Comparison of ENCODE assay signal across 2 cellular contexts in the genomic region with DNA sequence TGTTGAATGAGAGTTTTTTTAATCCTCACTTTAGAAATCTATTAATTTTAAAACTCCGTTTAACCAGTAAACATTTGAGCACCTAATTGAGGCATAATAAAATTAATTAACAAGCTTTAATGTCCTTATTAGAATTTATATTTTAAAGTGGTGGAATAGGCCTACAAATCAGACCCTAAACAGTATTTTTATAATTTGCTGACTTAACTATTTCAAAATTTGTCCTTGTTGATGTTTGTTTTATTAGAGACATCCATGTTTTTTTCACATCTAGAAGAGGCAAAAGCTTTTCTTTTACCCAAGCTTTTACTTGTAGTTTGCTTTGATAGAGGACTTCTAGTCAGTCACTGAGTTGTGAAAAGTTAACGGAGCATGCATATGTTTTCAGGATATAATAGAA.
A peak's percentile ranks its signal among the peaks of the same experiment; 100 is the strongest.
TF ChIP-seq lines count a peak whose summit lies in the region.

No MANE protein-coding gene starts in this region.

TF ChIP-seq in A549, 52 proteins besides CTCF, POLR2A, EP300 and RAD21:
- TF ChIP-seq, protein P1, sequence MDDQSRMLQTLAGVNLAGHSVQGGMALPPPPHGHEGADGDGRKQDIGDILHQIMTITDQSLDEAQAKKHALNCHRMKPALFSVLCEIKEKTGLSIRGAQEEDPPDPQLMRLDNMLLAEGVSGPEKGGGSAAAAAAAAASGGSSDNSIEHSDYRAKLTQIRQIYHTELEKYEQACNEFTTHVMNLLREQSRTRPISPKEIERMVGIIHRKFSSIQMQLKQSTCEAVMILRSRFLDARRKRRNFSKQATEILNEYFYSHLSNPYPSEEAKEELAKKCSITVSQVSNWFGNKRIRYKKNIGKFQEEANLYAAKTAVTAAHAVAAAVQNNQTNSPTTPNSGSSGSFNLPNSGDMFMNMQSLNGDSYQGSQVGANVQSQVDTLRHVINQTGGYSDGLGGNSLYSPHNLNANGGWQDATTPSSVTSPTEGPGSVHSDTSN (IDR thresholded peaks at IDR 0.05) = no peak
- peak; percentile 72 for TF ChIP-seq MAFK (IDR thresholded peaks at IDR 0.05; ENCODE audit: partially characterized antibody)
- TF ChIP-seq, protein P2, sequence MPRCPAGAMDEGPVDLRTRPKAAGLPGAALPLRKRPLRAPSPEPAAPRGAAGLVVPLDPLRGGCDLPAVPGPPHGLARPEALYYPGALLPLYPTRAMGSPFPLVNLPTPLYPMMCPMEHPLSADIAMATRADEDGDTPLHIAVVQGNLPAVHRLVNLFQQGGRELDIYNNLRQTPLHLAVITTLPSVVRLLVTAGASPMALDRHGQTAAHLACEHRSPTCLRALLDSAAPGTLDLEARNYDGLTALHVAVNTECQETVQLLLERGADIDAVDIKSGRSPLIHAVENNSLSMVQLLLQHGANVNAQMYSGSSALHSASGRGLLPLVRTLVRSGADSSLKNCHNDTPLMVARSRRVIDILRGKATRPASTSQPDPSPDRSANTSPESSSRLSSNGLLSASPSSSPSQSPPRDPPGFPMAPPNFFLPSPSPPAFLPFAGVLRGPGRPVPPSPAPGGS (IDR thresholded peaks at IDR 0.05) = no peak

TF ChIP-seq in GM12878, 131 proteins besides CTCF, POLR2A, EP300 and RAD21:
- TF ChIP-seq MTA3 (IDR thresholded peaks at IDR 0.05; ENCODE audit: borderline replicate concordance, low read length) (no peak), STAT1 (conservative IDR thresholded peaks at IDR 0.05) (no peak), STAT3 (IDR thresholded peaks at IDR 0.05; ENCODE audit: low read depth, low read length) (no peak), BMI1 (IDR thresholded peaks at IDR 0.05; ENCODE audit: borderline replicate concordance) (no peak), TCF3 (IDR thresholded peaks at IDR 0.05; ENCODE audit: borderline replicate concordance, insufficient read depth, low read depth, low read length) (no peak)
- TF ChIP-seq, protein P3, sequence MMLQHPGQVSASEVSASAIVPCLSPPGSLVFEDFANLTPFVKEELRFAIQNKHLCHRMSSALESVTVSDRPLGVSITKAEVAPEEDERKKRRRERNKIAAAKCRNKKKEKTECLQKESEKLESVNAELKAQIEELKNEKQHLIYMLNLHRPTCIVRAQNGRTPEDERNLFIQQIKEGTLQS (IDR thresholded peaks at IDR 0.05; ENCODE audit: borderline replicate concordance, extremely low read depth, low read depth, low read length) = no peak
